Comparison of ENCODE assay signal across 1 cellular context in the genomic region with DNA sequence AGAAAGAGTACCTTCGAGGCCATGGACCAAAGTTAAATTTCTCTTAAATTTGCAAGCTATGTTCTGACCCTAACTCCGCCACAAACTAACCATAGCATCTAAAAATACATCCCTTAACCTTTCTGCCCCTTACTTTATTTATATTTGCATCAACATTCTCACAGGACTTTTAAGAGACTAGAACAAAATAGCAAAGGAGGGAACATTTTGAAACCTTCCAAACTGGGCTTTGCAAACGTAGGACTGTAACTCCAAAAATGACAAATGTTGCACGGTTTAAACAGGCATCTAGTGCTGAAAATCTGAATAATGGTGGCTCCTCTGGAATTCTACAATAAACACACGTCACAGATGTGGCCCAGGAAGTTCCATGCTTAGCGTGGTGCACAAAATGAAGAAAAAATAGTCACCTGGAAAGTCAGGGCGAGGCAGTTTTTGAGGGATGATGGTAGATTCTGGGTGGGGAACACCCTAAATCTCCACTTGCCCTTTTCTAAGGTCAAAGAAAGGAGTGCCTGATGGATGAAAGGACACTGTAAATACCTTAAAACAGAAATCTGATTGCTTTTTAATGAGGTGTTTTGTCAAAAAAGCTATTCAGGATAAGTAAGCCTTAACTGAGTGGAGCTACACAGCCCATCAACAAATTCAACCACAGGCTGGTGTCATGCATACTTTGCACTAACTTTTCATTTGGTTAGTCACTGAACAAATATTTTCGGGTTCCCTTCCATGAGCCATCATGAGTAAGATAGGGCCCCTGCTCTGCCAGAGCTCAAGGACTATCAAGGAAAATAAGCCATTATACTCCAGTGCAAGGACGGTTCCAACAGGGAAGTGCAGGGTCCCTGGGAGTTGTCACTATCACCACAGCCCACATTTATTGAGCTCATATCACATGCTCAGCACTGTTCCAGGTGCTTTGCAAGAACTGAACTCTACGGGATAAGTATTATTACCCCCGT.
TF ChIP-seq lines count a peak whose summit lies in the region.

No MANE protein-coding gene starts in this region.

TF ChIP-seq in GM12878, 131 proteins besides CTCF, POLR2A, EP300 and RAD21:
- TF ChIP-seq RAD51 (IDR thresholded peaks at IDR 0.05) (no peak), YY1 (IDR thresholded peaks at IDR 0.05; ENCODE audit: low read depth, low read length) (no peak), RUNX3 (IDR thresholded peaks at IDR 0.05; ENCODE audit: low read length) (0 out of 2 replicates have a peak, but pooled peaks have one; percentile 10), MEF2A (IDR thresholded peaks at IDR 0.05; ENCODE audit: insufficient read depth, low read depth, low read length) (0 out of 2 replicates have a peak, but pooled peaks have one; percentile 46)
